Comparison of ENCODE assay signal across 1 cellular context in the genomic region with DNA sequence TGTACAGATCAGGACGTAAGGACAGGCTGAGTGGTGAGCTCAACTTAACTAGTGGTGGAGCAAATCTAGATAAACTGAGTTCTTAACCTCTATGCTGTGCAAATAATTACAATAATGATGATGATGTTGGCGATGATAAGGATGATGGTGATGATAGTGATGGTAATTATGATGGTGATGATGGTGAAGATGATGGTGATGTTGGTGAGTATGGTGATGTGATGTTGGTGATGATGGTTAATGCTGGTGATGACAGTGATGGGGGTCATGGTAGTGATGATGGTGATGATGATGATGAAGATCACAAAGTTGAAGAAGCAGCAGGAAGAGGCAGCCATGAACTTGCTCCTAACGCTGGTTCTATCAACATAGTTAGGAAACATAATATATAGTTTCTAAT.
TF ChIP-seq lines count a peak whose summit lies in the region.

No MANE protein-coding gene starts in this region.

TF ChIP-seq in HepG2, 621 proteins besides CTCF, POLR2A, EP300 and RAD21:
- no peak for TF ChIP-seq REPIN1 (CRISPR knock-in tag; IDR thresholded peaks at IDR 0.05; ENCODE audit: borderline replicate concordance, low read depth)
- TF ChIP-seq NFKBIZ (CRISPR knock-in tag; IDR thresholded peaks at IDR 0.05): no peak
- no peak for TF ChIP-seq THAP11 (CRISPR knock-in tag; IDR thresholded peaks at IDR 0.05)
- no peak for TF ChIP-seq ZNF576 (CRISPR knock-in tag; IDR thresholded peaks at IDR 0.05)
- no peak for TF ChIP-seq TGIF2 (CRISPR knock-in tag; IDR thresholded peaks at IDR 0.05)
- TF ChIP-seq ZNF724P (CRISPR knock-in tag; IDR thresholded peaks at IDR 0.05; ENCODE audit: borderline replicate concordance): no peak
- TF ChIP-seq, protein P1, sequence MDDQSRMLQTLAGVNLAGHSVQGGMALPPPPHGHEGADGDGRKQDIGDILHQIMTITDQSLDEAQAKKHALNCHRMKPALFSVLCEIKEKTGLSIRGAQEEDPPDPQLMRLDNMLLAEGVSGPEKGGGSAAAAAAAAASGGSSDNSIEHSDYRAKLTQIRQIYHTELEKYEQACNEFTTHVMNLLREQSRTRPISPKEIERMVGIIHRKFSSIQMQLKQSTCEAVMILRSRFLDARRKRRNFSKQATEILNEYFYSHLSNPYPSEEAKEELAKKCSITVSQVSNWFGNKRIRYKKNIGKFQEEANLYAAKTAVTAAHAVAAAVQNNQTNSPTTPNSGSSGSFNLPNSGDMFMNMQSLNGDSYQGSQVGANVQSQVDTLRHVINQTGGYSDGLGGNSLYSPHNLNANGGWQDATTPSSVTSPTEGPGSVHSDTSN (CRISPR knock-in tag; IDR thresholded peaks at IDR 0.05; ENCODE audit: borderline replicate concordance): no peak
- no peak for TF ChIP-seq BCLAF1 (IDR thresholded peaks at IDR 0.05)
- TF ChIP-seq, protein P2, sequence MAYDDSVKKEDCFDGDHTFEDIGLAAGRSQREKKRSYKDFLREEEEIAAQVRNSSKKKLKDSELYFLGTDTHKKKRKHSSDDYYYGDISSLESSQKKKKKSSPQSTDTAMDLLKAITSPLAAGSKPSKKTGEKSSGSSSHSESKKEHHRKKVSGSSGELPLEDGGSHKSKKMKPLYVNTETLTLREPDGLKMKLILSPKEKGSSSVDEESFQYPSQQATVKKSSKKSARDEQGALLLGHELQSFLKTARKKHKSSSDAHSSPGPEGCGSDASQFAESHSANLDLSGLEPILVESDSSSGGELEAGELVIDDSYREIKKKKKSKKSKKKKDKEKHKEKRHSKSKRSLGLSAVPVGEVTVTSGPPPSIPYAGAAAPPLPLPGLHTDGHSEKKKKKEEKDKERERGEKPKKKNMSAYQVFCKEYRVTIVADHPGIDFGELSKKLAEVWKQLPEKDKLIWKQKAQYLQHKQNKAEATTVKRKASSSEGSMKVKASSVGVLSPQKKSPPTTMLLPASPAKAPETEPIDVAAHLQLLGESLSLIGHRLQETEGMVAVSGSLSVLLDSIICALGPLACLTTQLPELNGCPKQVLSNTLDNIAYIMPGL (CRISPR knock-in tag; IDR thresholded peaks at IDR 0.05; ENCODE audit: borderline replicate concordance in 1 of 2, low read depth in 1 of 2): no peak
- no peak for TF ChIP-seq ZNF577 (CRISPR knock-in tag; IDR thresholded peaks at IDR 0.05; ENCODE audit: borderline replicate concordance, low read depth)
- TF ChIP-seq BORCS8-MEF2B (CRISPR knock-in tag; IDR thresholded peaks at IDR 0.05): no peak
- no peak for TF ChIP-seq ZNF263 (CRISPR knock-in tag; IDR thresholded peaks at IDR 0.05)
- TF ChIP-seq FOXC1 (CRISPR knock-in tag; IDR thresholded peaks at IDR 0.05; ENCODE audit: borderline replicate concordance): no peak
- TF ChIP-seq RCOR2 (CRISPR knock-in tag; IDR thresholded peaks at IDR 0.05): no peak
- peak; percentile 53; the same call in 1 of the 2 replicates for TF ChIP-seq FOXP1 (IDR thresholded peaks at IDR 0.05)
- no peak for TF ChIP-seq FOXP1 (CRISPR knock-in tag; IDR thresholded peaks at IDR 0.05)
- TF ChIP-seq ZNF282 (IDR thresholded peaks at IDR 0.05; ENCODE audit: partially characterized antibody): peak; percentile 78
- no peak for TF ChIP-seq HNRNPH1 (optimal IDR thresholded peaks at IDR 0.05; ENCODE audit: low read depth, low read length)
- peak; percentile 26; the same call in 1 of the 2 replicates for TF ChIP-seq IKZF1 (IDR thresholded peaks at IDR 0.05)
- no peak for TF ChIP-seq KDM5B (CRISPR knock-in tag; IDR thresholded peaks at IDR 0.05; ENCODE audit: borderline replicate concordance)
- TF ChIP-seq ATF1 (CRISPR knock-in tag; IDR thresholded peaks at IDR 0.05): no peak
- no peak for TF ChIP-seq ZNF569 (CRISPR knock-in tag; IDR thresholded peaks at IDR 0.05; ENCODE audit: borderline replicate concordance)
- no peak for TF ChIP-seq ATAD3A (CRISPR knock-in tag; IDR thresholded peaks at IDR 0.05)
- TF ChIP-seq FOXA1 (IDR thresholded peaks at IDR 0.05): 0 out of 2 replicates have a peak, but pooled peaks have one; percentile 27
- no peak for TF ChIP-seq FOXA1 (CRISPR knock-in tag; IDR thresholded peaks at IDR 0.05)
- TF ChIP-seq BHLHE40 (IDR thresholded peaks at IDR 0.05; ENCODE audit: low read length): no peak
- TF ChIP-seq ARNT (IDR thresholded peaks at IDR 0.05): no peak
- TF ChIP-seq ZNF33B (CRISPR knock-in tag; IDR thresholded peaks at IDR 0.05): no peak
- TF ChIP-seq KDM1A (CRISPR knock-in tag; IDR thresholded peaks at IDR 0.05): no peak
- no peak for TF ChIP-seq SALL2 (CRISPR knock-in tag; IDR thresholded peaks at IDR 0.05)
- TF ChIP-seq ZNF274 (CRISPR knock-in tag; IDR thresholded peaks at IDR 0.05): no peak
- TF ChIP-seq TERF1 (CRISPR knock-in tag; IDR thresholded peaks at IDR 0.05): no peak
- TF ChIP-seq, protein P3, sequence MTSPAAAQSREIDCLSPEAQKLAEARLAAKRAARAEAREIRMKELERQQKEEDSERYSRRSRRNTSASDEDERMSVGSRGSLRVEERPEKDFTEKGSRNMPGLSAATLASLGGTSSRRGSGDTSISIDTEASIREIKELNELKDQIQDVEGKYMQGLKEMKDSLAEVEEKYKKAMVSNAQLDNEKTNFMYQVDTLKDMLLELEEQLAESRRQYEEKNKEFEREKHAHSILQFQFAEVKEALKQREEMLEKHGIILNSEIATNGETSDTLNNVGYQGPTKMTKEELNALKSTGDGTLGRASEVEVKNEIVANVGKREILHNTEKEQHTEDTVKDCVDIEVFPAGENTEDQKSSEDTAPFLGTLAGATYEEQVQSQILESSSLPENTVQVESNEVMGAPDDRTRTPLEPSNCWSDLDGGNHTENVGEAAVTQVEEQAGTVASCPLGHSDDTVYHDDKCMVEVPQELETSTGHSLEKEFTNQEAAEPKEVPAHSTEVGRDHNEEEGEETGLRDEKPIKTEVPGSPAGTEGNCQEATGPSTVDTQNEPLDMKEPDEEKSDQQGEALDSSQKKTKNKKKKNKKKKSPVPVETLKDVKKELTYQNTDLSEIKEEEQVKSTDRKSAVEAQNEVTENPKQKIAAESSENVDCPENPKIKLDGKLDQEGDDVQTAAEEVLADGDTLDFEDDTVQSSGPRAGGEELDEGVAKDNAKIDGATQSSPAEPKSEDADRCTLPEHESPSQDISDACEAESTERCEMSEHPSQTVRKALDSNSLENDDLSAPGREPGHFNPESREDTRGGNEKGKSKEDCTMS (CRISPR knock-in tag; conservative IDR thresholded peaks at IDR 0.05): no peak
- no peak for TF ChIP-seq PAF1 (CRISPR knock-in tag; IDR thresholded peaks at IDR 0.05)
- TF ChIP-seq ELF4 (CRISPR knock-in tag; IDR thresholded peaks at IDR 0.05; ENCODE audit: borderline replicate concordance): no peak
- TF ChIP-seq, protein P4, sequence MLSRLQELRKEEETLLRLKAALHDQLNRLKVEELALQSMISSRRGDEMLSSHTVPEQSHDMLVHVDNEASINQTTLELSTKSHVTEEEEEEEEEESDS (CRISPR knock-in tag; IDR thresholded peaks at IDR 0.05; ENCODE audit: borderline replicate concordance): no peak
- peak; percentile 93 for TF ChIP-seq CREB1 (IDR thresholded peaks at IDR 0.05)
- TF ChIP-seq CREB1 (CRISPR knock-in tag; IDR thresholded peaks at IDR 0.05): no peak
- TF ChIP-seq POLR2AphosphoS2 (IDR thresholded peaks at IDR 0.05; ENCODE audit: low read depth, low read length): no peak
- TF ChIP-seq ZMYM3 (CRISPR knock-in tag; IDR thresholded peaks at IDR 0.05): no peak
- no peak for TF ChIP-seq LCORL (IDR thresholded peaks at IDR 0.05)
- no peak for TF ChIP-seq LCORL (CRISPR knock-in tag; IDR thresholded peaks at IDR 0.05)
- TF ChIP-seq ZNF652 (CRISPR knock-in tag; IDR thresholded peaks at IDR 0.05; ENCODE audit: borderline replicate concordance, low read depth): no peak
- no peak for TF ChIP-seq SALL1 (CRISPR knock-in tag; IDR thresholded peaks at IDR 0.05)
- TF ChIP-seq ZNF180 (CRISPR knock-in tag; IDR thresholded peaks at IDR 0.05; ENCODE audit: borderline replicate concordance, low read depth): no peak
- no peak for TF ChIP-seq ZNF737 (CRISPR knock-in tag; IDR thresholded peaks at IDR 0.05; ENCODE audit: borderline replicate concordance)
- no peak for TF ChIP-seq ZFP82 (CRISPR knock-in tag; IDR thresholded peaks at IDR 0.05; ENCODE audit: borderline replicate concordance)
- no peak for TF ChIP-seq ONECUT2 (CRISPR knock-in tag; IDR thresholded peaks at IDR 0.05)
- TF ChIP-seq, protein P5, sequence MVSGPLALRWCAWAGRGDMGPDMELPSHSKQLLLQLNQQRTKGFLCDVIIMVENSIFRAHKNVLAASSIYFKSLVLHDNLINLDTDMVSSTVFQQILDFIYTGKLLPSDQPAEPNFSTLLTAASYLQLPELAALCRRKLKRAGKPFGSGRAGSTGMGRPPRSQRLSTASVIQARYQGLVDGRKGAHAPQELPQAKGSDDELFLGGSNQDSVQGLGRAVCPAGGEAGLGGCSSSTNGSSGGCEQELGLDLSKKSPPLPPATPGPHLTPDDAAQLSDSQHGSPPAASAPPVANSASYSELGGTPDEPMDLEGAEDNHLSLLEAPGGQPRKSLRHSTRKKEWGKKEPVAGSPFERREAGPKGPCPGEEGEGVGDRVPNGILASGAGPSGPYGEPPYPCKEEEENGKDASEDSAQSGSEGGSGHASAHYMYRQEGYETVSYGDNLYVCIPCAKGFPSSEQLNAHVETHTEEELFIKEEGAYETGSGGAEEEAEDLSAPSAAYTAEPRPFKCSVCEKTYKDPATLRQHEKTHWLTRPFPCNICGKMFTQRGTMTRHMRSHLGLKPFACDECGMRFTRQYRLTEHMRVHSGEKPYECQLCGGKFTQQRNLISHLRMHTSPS (CRISPR knock-in tag; IDR thresholded peaks at IDR 0.05; ENCODE audit: low read depth): no peak
- 0 out of 2 replicates have a peak, but pooled peaks have one; percentile 22 for TF ChIP-seq ATF7 (IDR thresholded peaks at IDR 0.05)
- no peak for TF ChIP-seq ATF7 (CRISPR knock-in tag; IDR thresholded peaks at IDR 0.05)
- no peak for TF ChIP-seq PHF21A (CRISPR knock-in tag; IDR thresholded peaks at IDR 0.05)
- TF ChIP-seq ZNF292 (CRISPR knock-in tag; IDR thresholded peaks at IDR 0.05; ENCODE audit: borderline replicate concordance, low read depth): no peak
- no peak for TF ChIP-seq NONO (IDR thresholded peaks at IDR 0.05)
- no peak for TF ChIP-seq NONO (CRISPR knock-in tag; conservative IDR thresholded peaks at IDR 0.05)
- TF ChIP-seq TCF12 (IDR thresholded peaks at IDR 0.05): no peak
- TF ChIP-seq TCF12 (CRISPR knock-in tag; IDR thresholded peaks at IDR 0.05): no peak
- TF ChIP-seq NBN (conservative IDR thresholded peaks at IDR 0.05): 0 out of 2 replicates have a peak, but pooled peaks have one; percentile 44
- no peak for TF ChIP-seq ZBTB8A (CRISPR knock-in tag; IDR thresholded peaks at IDR 0.05; ENCODE audit: borderline replicate concordance, low read depth)
- no peak for TF ChIP-seq RNF2 (conservative IDR thresholded peaks at IDR 0.05; ENCODE audit: low read depth)
- no peak for TF ChIP-seq E2F1 (CRISPR knock-in tag; IDR thresholded peaks at IDR 0.05)
- TF ChIP-seq ZNF335 (CRISPR knock-in tag; IDR thresholded peaks at IDR 0.05): no peak
- TF ChIP-seq POGZ (CRISPR knock-in tag; IDR thresholded peaks at IDR 0.05): no peak
- no peak for TF ChIP-seq ZBTB2 (CRISPR knock-in tag; IDR thresholded peaks at IDR 0.05; ENCODE audit: low read depth)
TF ChIP-seq in HepG2: peak in this region for 7.
